In genomic region chr2:201071305-201072200, GRCh38 we compare ENCODE assay signal across 8 cellular contexts. TPM values are rescaled to one million over a fixed set of nuclear protein-coding genes. Genes with fewer than 3 reads are reported as not detected.
DNase-seq lines count a peak whose midpoint lies in the region; ATAC-seq lines count a peak whose summit lies in the region.

Gene HYCC2 (minus strand): TSS chr2:201071671. CDS start chr2:201024009, 47,662 bp downstream.
Gene NDUFB3 (plus strand): TSS chr2:201072001. CDS start chr2:201078883, 6,882 bp downstream.

- H3K9me3 ChIP-seq in GM23248 (ENCODE audit: low read depth): no peaks in the 10 kb centered on the region

- H3K9ac ChIP-seq in GM23248: peak within 1 kb of the TSS; percentile 90

- peak within 1 kb of the TSS; percentile 97 for H3K4me2 ChIP-seq in GM23248 (ENCODE audit: unreplicated experiment)

- peaks cover 39% of the 10 kb centered on the region for H3K4me1 ChIP-seq in GM23248 (ENCODE audit: insufficient read depth)

- H3K4me3 Mint-ChIP-seq in naive B cell: peak within 1 kb of the TSS; percentile 92 to 100 (median 98)
- H3K4me3 Mint-ChIP-seq in stimulated activated memory B cell treated with anti-CD40 and anti-IgM and Interleukin-4, amounts not matched to agents 10 μg/mL and 1 μg/mL and 100 μg/mL, for 72 hours: peak within 1 kb of the TSS; percentile 93

- peaks cover 99% of the 10 kb centered on the region for H3K79me2 ChIP-seq in GM23248 (ENCODE audit: insufficient read depth)

- peak; percentile 93 for DNase-seq in EH (ENCODE audit: low read depth)
- DNase-seq in GM23248: peak; percentile 94
- DNase-seq in Kasumi-1 (lab: John Stamatoyannopoulos, UW): peak; percentile 99
- DNase-seq in RKO (ENCODE audit: low spot score): peak; percentile 96
- DNase-seq in activated T-helper 1 cell treated with Interleukin-2 at 50 U/mL for 16 hours (ENCODE audit: low read depth): peak; percentile 85
- DNase-seq in fibroblast of gingiva (ENCODE audit: low read depth): peak; percentile 92
- peak; percentile 94 for DNase-seq in naive B cell

- H3K36me3 Mint-ChIP-seq in naive B cell: no peaks in the 10 kb centered on the region
- no peaks in the 10 kb centered on the region for H3K36me3 Mint-ChIP-seq in stimulated activated memory B cell treated with anti-CD40 and anti-IgM and Interleukin-4, amounts not matched to agents 10 μg/mL and 1 μg/mL and 100 μg/mL, for 72 hours

- no peaks in the 10 kb centered on the region for H3F3A ChIP-seq in GM23248 (ENCODE audit: insufficient read depth)

- H4K20me1 ChIP-seq in GM23248 (ENCODE audit: insufficient read depth): no peaks in the 10 kb centered on the region

- ATAC-seq in naive B cell (ENCODE audit: low read depth in 2 of 2): peak; percentile 96
- ATAC-seq in stimulated activated memory B cell treated with anti-CD40 and anti-IgM and Interleukin-4, amounts not matched to agents 10 μg/mL and 1 μg/mL and 100 μg/mL, for 72 hours: peak; percentile 100

- H3K4me1 Mint-ChIP-seq in naive B cell: peaks cover 33 to 52% (median 42%) of the 10 kb centered on the region in 3 donors
- peaks cover 41% of the 10 kb centered on the region for H3K4me1 Mint-ChIP-seq in stimulated activated memory B cell treated with anti-CD40 and anti-IgM and Interleukin-4, amounts not matched to agents 10 μg/mL and 1 μg/mL and 100 μg/mL, for 72 hours

- H3K36me3 ChIP-seq in GM23248 (ENCODE audit: low read depth): no peaks in the 10 kb centered on the region

- no peaks in the 10 kb centered on the region for H3K27me3 ChIP-seq in GM23248 (replicated peaks; ENCODE audit: insufficient read depth)

- in situ Hi-C loops in GM23248 (cut with MboI): loop anchor here (10.0 kb wide), 1 partner anchor 103 kb away; no protein-coding TSS in a partner anchor

- peak within 1 kb of the TSS; percentile 71 for H3K27ac ChIP-seq in GM23248

- peak within 1 kb of the TSS; percentile 97 for H3K4me3 ChIP-seq in GM23248

- WGBS in GM23248 (ENCODE audit: low coverage in 1 of 2, low lambda C conversion rate in 2 of 2, missing lambda C conversion rate in 2 of 2), 2 experiments: 0 to 1% methylated on average over 34 to 48 of the region's 48 CpGs

- peak within 1 kb of the TSS; percentile 96 for H2AFZ ChIP-seq in GM23248

- peak within 1 kb of the TSS; percentile 90 to 98 (median 97) for H3K27ac Mint-ChIP-seq in naive B cell
- peak within 1 kb of the TSS; percentile 88 for H3K27ac Mint-ChIP-seq in stimulated activated memory B cell treated with anti-CD40 and anti-IgM and Interleukin-4, amounts not matched to agents 10 μg/mL and 1 μg/mL and 100 μg/mL, for 72 hours

- no peaks in the 10 kb centered on the region for H3K9me3 Mint-ChIP-seq in naive B cell
- H3K9me3 Mint-ChIP-seq in stimulated activated memory B cell treated with anti-CD40 and anti-IgM and Interleukin-4, amounts not matched to agents 10 μg/mL and 1 μg/mL and 100 μg/mL, for 72 hours: no peaks in the 10 kb centered on the region

- no peaks in the 10 kb centered on the region for H3K9me2 ChIP-seq in GM23248 (ENCODE audit: insufficient read depth)

- H3K27me3 Mint-ChIP-seq in naive B cell: no peaks in the 10 kb centered on the region
- H3K27me3 Mint-ChIP-seq in stimulated activated memory B cell treated with anti-CD40 and anti-IgM and Interleukin-4, amounts not matched to agents 10 μg/mL and 1 μg/mL and 100 μg/mL, for 72 hours: no peaks in the 10 kb centered on the region

RNA-seq across cellular contexts. Expression of gene HYCC2, which starts in this region (rescaled TPM):
- total RNA-seq in GM23248 (2014; rRNA removed; shearing (Covaris generic)): 5.7 and 12.0 TPM in 2 replicates
- 6.5 and 7.0 TPM in 2 replicates for polyA plus RNA-seq in GM23248 (2016; fragmentation: Nextera tagmentation; extraction: Ambion mirVana)
- 10 to 100 TPM; 12.3 to 24.6 (median 20.5) TPM for polyA plus RNA-seq in naive B cell (ENCODE audit: low read depth in 6 of 6)

RNA-seq across cellular contexts. Expression of gene NDUFB3, which starts in this region (rescaled TPM):
- 31.0 and 51.3 TPM in 2 replicates for total RNA-seq in GM23248 (2014; rRNA removed; shearing (Covaris generic))
- 253 and 262 TPM in 2 replicates for polyA plus RNA-seq in GM23248 (2016; fragmentation: Nextera tagmentation; extraction: Ambion mirVana)
- polyA plus RNA-seq in naive B cell (ENCODE audit: low read depth in 6 of 6): 100 to 1,000 TPM; 196 to 279 (median 251) TPM

Comparison
In these comparisons a context has a peak if more than half of its experiments do, and no peak if none do; other contexts are left out.
1. Peak in every context shown above with its lines: DNase-seq, ATAC-seq, H3K4me3 ChIP-seq and H3K27ac ChIP-seq.